In the genomic region with DNA sequence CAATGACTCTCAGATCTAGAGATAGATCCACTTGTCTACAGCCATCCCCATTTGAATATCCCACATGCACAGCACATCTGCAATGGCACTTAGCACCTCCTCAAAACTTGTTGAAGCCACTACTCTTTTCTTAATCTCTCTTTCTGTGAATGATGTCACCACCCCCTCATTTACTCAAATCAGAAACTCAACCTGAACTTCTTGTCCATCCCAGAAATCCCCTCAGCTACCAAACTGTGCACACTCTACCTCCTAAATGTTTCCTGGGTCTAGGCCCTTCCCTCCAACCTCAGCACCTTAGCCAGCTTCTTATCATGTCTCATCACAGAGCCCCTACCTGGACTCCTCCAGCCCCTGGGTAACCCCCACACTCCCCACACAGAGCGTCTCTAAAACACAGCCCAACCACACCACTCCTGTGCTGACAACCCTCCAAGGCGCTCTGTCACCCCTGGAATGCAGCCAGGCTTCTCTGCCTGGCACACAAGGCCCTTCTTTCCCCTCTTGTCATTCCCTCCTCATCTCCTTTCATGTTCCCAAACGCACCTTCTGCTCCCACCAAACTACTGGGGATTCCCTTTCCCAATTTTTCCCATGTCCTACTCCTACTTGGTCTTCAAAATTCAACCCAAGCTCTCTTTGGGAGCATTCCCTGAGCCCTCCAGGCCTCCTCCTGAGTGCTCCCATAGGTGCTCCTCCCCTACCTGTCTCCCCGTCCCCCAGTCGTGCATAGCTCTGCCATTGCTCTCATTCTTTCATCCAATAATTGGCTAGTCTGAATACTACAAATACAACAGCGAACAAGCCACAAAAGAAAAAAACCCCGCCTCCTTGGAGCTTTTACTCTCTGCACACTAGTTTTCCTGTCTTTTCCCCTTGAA, we compare ENCODE assay signal across 12 cellular contexts. TPM values are rescaled to one million over a fixed set of nuclear protein-coding genes. Genes with fewer than 3 reads are reported as not detected.
DNase-seq lines count a peak whose midpoint lies in the region; ATAC-seq and TF ChIP-seq lines count a peak whose summit lies in the region.
"Had no signal": no experiment of that assay in that cellular context is flagged by ENCODE, and none has a peak within 500 bp of the region (broad histone marks: within the 10 kb centered on the region; RNA-seq: fewer than 3 reads in every experiment).

No MANE protein-coding gene starts in this region.

- H3K9me3 Mint-ChIP-seq in activated T-cell treated with anti-CD3 and anti-CD28 coated beads, Interleukin-2, amount 50 U/mL, for 4 hours = no peaks in the 10 kb centered on the region
- no peaks in the 10 kb centered on the region for H3K9me3 Mint-ChIP-seq in activated T-cell treated with anti-CD3 and anti-CD28 coated beads, Interleukin-2, amount 50 U/mL, for 24 hours
- no peaks in the 10 kb centered on the region for H3K9me3 Mint-ChIP-seq in progenitor cell of endocrine pancreas (ENCODE audit: low read depth)
- H3K9me3 Mint-ChIP-seq: brain had no signal

- no peak overlapping the region for H3K4me3 Mint-ChIP-seq in activated T-cell treated with anti-CD3 and anti-CD28 coated beads, Interleukin-2, amount 50 U/mL, for 4 hours
- H3K4me3 Mint-ChIP-seq in activated T-cell treated with anti-CD3 and anti-CD28 coated beads, Interleukin-2, amount 50 U/mL, for 24 hours = no peak overlapping the region
- H3K4me3 Mint-ChIP-seq in progenitor cell of endocrine pancreas (ENCODE audit: low read depth) = no peak overlapping the region
- H3K4me3 Mint-ChIP-seq: brain had no signal

- ATAC-seq in activated T-cell treated with anti-CD3 and anti-CD28 coated beads, Interleukin-2, amount 50 U/mL, for 4 hours = peak; percentile 18 to 32
- peak; percentile 39 for ATAC-seq in GM21360 (IDR thresholded peaks at IDR 0.05; ENCODE audit: unreplicated experiment)
- peak; percentile 43 for ATAC-seq in HG03064 (IDR thresholded peaks at IDR 0.05; ENCODE audit: low read depth, unreplicated experiment)
- ATAC-seq in HG03469 (IDR thresholded peaks at IDR 0.05; ENCODE audit: unreplicated experiment) = no peak

- H3K27ac Mint-ChIP-seq in activated T-cell treated with anti-CD3 and anti-CD28 coated beads, Interleukin-2, amount 50 U/mL, for 24 hours = no peak overlapping the region
- peak overlapping the region; percentile 38 for H3K27ac Mint-ChIP-seq in progenitor cell of endocrine pancreas
- H3K27ac Mint-ChIP-seq: brain had no signal

- TF ChIP-seq CTCF in progenitor cell of endocrine pancreas (IDR thresholded peaks at IDR 0.05; ENCODE audit: unreplicated experiment) = no peak

- no peak for DNase-seq in activated T-cell treated with anti-CD3 and anti-CD28 coated beads, Interleukin-2, amount 50 U/mL, for 4 hours
- no peak for DNase-seq in activated T-cell treated with anti-CD3 and anti-CD28 coated beads, Interleukin-2, amount 50 U/mL, for 24 hours
- DNase-seq in progenitor cell of endocrine pancreas (ENCODE audit: low spot score, unreplicated experiment) = no peak
- DNase-seq in HuH-7.5 (ENCODE audit: low spot score) = no peak
- no peak for DNase-seq in GF-D8 (lab: John Stamatoyannopoulos, UW)
- DNase-seq: activated CD8-positive, alpha-beta memory T cell treated with anti-CD3 and anti-CD28 coated beads, Interleukin-2, amount 50 U/mL, for 4 hours; DMS53; OCI-M1 had no signal

- H3K36me3 Mint-ChIP-seq in activated T-cell treated with anti-CD3 and anti-CD28 coated beads, Interleukin-2, amount 50 U/mL, for 4 hours (ENCODE audit: insufficient read depth) = no peaks in the 10 kb centered on the region
- H3K36me3 Mint-ChIP-seq in activated T-cell treated with anti-CD3 and anti-CD28 coated beads, Interleukin-2, amount 50 U/mL, for 24 hours (ENCODE audit: low read depth) = no peaks in the 10 kb centered on the region
- no peaks in the 10 kb centered on the region for H3K36me3 Mint-ChIP-seq in progenitor cell of endocrine pancreas (ENCODE audit: insufficient read depth)
- H3K36me3 Mint-ChIP-seq: brain had no signal

- H3K27me3 Mint-ChIP-seq in activated T-cell treated with anti-CD3 and anti-CD28 coated beads, Interleukin-2, amount 50 U/mL, for 4 hours (ENCODE audit: low read depth) = no peaks in the 10 kb centered on the region
- no peaks in the 10 kb centered on the region for H3K27me3 Mint-ChIP-seq in activated T-cell treated with anti-CD3 and anti-CD28 coated beads, Interleukin-2, amount 50 U/mL, for 24 hours
- peaks cover 19% of the 10 kb centered on the region for H3K27me3 Mint-ChIP-seq in progenitor cell of endocrine pancreas
- H3K27me3 Mint-ChIP-seq: brain had no signal

- H3K4me1 Mint-ChIP-seq in activated T-cell treated with anti-CD3 and anti-CD28 coated beads, Interleukin-2, amount 50 U/mL, for 4 hours (ENCODE audit: low read depth) = no peaks in the 10 kb centered on the region
- peaks cover 13% of the 10 kb centered on the region for H3K4me1 Mint-ChIP-seq in activated T-cell treated with anti-CD3 and anti-CD28 coated beads, Interleukin-2, amount 50 U/mL, for 24 hours (ENCODE audit: low read depth)
- H3K4me1 Mint-ChIP-seq in progenitor cell of endocrine pancreas (ENCODE audit: low read depth) = peaks cover 63% of the 10 kb centered on the region

RNA-seq across cellular contexts. Expression of gene ZBTB38, which starts 39.8 kb away (rescaled TPM):
- total RNA-seq in activated T-cell treated with anti-CD3 and anti-CD28 coated beads, Interleukin-2, amount 50 U/mL, for 4 hours = 10 to 100 TPM; 15.4 to 22.5 (median 21.0) TPM
- total RNA-seq in progenitor cell of endocrine pancreas = 25.8 and 27.0 TPM in 2 replicates
